In genomic region chr10:62626096-62626495, GRCh38 we compare ENCODE assay signal across 20 cellular contexts.
DNase-seq lines count a peak whose midpoint lies in the region; ATAC-seq, FAIRE-seq and TF ChIP-seq lines count a peak whose summit lies in the region.
"Had no signal": no experiment of that assay in that cellular context is flagged by ENCODE, and none has a peak within 500 bp of the region (broad histone marks: within the 10 kb centered on the region; RNA-seq: fewer than 3 reads in every experiment).

No MANE protein-coding gene starts in this region.

- ATAC-seq in IMR-90 (ENCODE audit: low read depth) (no peak), GM12878 (peak; percentile 11; the same call in 1 of the 3 replicates), gastroesophageal sphincter (no peak)
- ATAC-seq: HepG2 had no signal

- H3K4me3 ChIP-seq in BLaER1 = no peak overlapping the region
- H3K4me3 ChIP-seq in IMR-90 (ENCODE audit: insufficient read depth, low read depth, low read length) = no peak overlapping the region
- no peak overlapping the region for H3K4me3 ChIP-seq in GM12878
- H3K4me3 ChIP-seq in mesenchymal stem cell (ENCODE audit: insufficient read depth in 1 of 2, low read depth in 1 of 2, low read length in 2 of 2) = no peak overlapping the region
- H3K4me3 ChIP-seq in gastroesophageal sphincter = no peak overlapping the region
- H3K4me3 ChIP-seq: Peyer's patch had no signal

- peaks cover 8% of the 10 kb centered on the region; the same call in 1 of the 2 replicates for H3K9me3 ChIP-seq in BLaER1
- H3K9me3 ChIP-seq in IMR-90 (ENCODE audit: control insufficient read depth, insufficient read depth, low read length) = no peaks in the 10 kb centered on the region
- no peaks in the 10 kb centered on the region; the same call in 2 of the 3 replicates for H3K9me3 ChIP-seq in GM12878 (replicated peaks; ENCODE audit: control insufficient read depth, insufficient read depth, low read length)
- H3K9me3 ChIP-seq in mesenchymal stem cell (ENCODE audit: control insufficient read depth, low read length) = no peaks in the 10 kb centered on the region
- no peaks in the 10 kb centered on the region for H3K9me3 ChIP-seq in gastroesophageal sphincter
- H3K9me3 ChIP-seq: Peyer's patch had no signal

- H3K4ac ChIP-seq in IMR-90 (ENCODE audit: low read depth, low read length) (no peak overlapping the region), mesenchymal stem cell (ENCODE audit: low read depth in 1 of 2, low read length in 2 of 2) (no peak overlapping the region)

- H3K27me3 ChIP-seq in BLaER1 (no peaks in the 10 kb centered on the region), IMR-90 (ENCODE audit: control insufficient read depth, insufficient read depth, low read length) (no peaks in the 10 kb centered on the region), GM12878 (replicated peaks in 1 of 2; ENCODE audit: control insufficient read depth in 2 of 2, insufficient read depth in 2 of 2, low read length in 1 of 2) (no peaks in the 10 kb centered on the region), mesenchymal stem cell (ENCODE audit: control insufficient read depth in 1 of 2, insufficient read depth in 1 of 2, low read length in 2 of 2) (no peaks in the 10 kb centered on the region), gastroesophageal sphincter (peaks cover 3% of the 10 kb centered on the region)
- H3K27me3 ChIP-seq: Peyer's patch had no signal

- H4K20me1 ChIP-seq in BLaER1 (no peaks in the 10 kb centered on the region), IMR-90 (ENCODE audit: insufficient read depth, low read length) (no peaks in the 10 kb centered on the region), GM12878 (ENCODE audit: control insufficient read depth, insufficient read depth) (no peaks in the 10 kb centered on the region)

- RAD21 ChIA-PET in GM12878 (lab: Charles Lee; ENCODE audit: unreplicated experiment) = interaction anchor here (1.1 kb wide), 1 partner anchor 316 kb away, joined by 3 read pairs; no protein-coding TSS in a partner anchor

- TF ChIP-seq EP300 in GM12878 (IDR thresholded peaks at IDR 0.05; ENCODE audit: borderline replicate concordance in 1 of 2, control insufficient read depth in 1 of 2, low read depth in 2 of 2, low read length in 2 of 2) = no peak
- no peak for TF ChIP-seq EP300 in gastroesophageal sphincter (IDR thresholded peaks at IDR 0.05)

- H4K8ac ChIP-seq in IMR-90 (ENCODE audit: low read depth in 2 of 2, low read length in 2 of 2) (peak overlapping the region in 1 of 2 experiments; percentile 4; a peak in 1 of 4 replicates), mesenchymal stem cell (ENCODE audit: low read length) (no peak overlapping the region)

- H3K18ac ChIP-seq in IMR-90 (ENCODE audit: low read depth, low read length) = peak overlapping the region; percentile 77; the same call in 1 of the 2 replicates
- H3K18ac ChIP-seq in mesenchymal stem cell (ENCODE audit: low read depth in 1 of 2, low read length in 2 of 2) = no peak overlapping the region

- no peak for TF ChIP-seq RAD21 in IMR-90 (IDR thresholded peaks at IDR 0.05; ENCODE audit: low read length)
- no peak for TF ChIP-seq RAD21 in GM12878 (IDR thresholded peaks at IDR 0.05; ENCODE audit: insufficient read depth, low read depth, low read length)

- SMC1A ChIA-PET in GM12878 (lab: Charles Lee; ENCODE audit: uncharacterized antibody, unreplicated experiment) = interaction anchor here (1.1 to 1.7 kb wide), 5 partner anchors 12 to 192 kb away, joined by 3 to 4 read pairs (median 3); no protein-coding TSS in a partner anchor

- H2AFZ ChIP-seq in IMR-90 (replicated peaks; ENCODE audit: low read length, poor library complexity) (no peak overlapping the region), GM12878 (ENCODE audit: control insufficient read depth, low read depth, low read length) (no peak overlapping the region), mesenchymal stem cell (ENCODE audit: low read depth, low read length) (no peak overlapping the region)

- whole genome bisulfite sequencing in IMR-90 (ENCODE audit: extremely low coverage in 2 of 2, insufficient read length in 1 of 2), 2 experiments = no CpG with 5 or more reads among the region's 3 CpGs
- WGBS in GM12878 (ENCODE audit: insufficient coverage, insufficient replicate concordance, low lambda C conversion rate, missing lambda C conversion rate) = 64% methylated on average over 3 of the region's 3 CpGs
- 15% methylated on average over 1 of the region's 3 CpGs for WGBS in mesenchymal stem cell
- 52 to 59% methylated on average over 3 of the region's 3 CpGs for WGBS in gastroesophageal sphincter (ENCODE audit: low coverage in 1 of 2), 2 donors

- TF ChIP-seq CTCF in IMR-90 (conservative IDR thresholded peaks at IDR 0.05; ENCODE audit: low read depth, low read length) (no peak), GM12878 (IDR thresholded peaks at IDR 0.05 in 2 of 3, conservative IDR thresholded peaks at IDR 0.05 in 1 of 3; ENCODE audit: control insufficient read depth in 2 of 3, extremely low read depth in 1 of 3, insufficient read depth in 1 of 3, low read depth in 3 of 3, low read length in 3 of 3) (no peak), gastroesophageal sphincter (IDR thresholded peaks at IDR 0.05) (no peak)

- no peak for FAIRE-seq in GM12878 (lab: Jason Lieb, UNC)
- FAIRE-seq: HepG2 had no signal

- H3K9ac ChIP-seq in BLaER1 (no peak overlapping the region), IMR-90 (ENCODE audit: low read depth, low read length) (no peak overlapping the region), GM12878 (ENCODE audit: control insufficient read depth, insufficient read depth, low read length) (no peak overlapping the region), mesenchymal stem cell (ENCODE audit: low read length) (peak overlapping the region; percentile 7)

- TF ChIP-seq POLR2A in IMR-90 (IDR thresholded peaks at IDR 0.05; ENCODE audit: low read depth, low read length) (no peak), GM12878 (IDR thresholded peaks at IDR 0.05; ENCODE audit: low read depth, low read length) (no peak), gastroesophageal sphincter (IDR thresholded peaks at IDR 0.05) (no peak)

- in situ Hi-C loops in IMR-90 (cut with MboI; ENCODE audit: low sequenced_read_pairs) = no loop called here
- in situ Hi-C loops in GM12878 (cut with MboI) = no loop called here

- no peak overlapping the region for H3K14ac ChIP-seq in IMR-90 (replicated peaks; ENCODE audit: low read depth, low read length)
- no peak overlapping the region for H3K14ac ChIP-seq in mesenchymal stem cell (ENCODE audit: low read length in 2 of 2)

- H3K9me1 ChIP-seq in IMR-90 (ENCODE audit: insufficient read depth, low read length) = no peaks in the 10 kb centered on the region

- H3K23ac ChIP-seq in IMR-90 (ENCODE audit: low read depth, low read length) = no peak overlapping the region
- H3K23ac ChIP-seq in mesenchymal stem cell (ENCODE audit: low read length in 2 of 2) = no peak overlapping the region

- H3K79me2 ChIP-seq in GM12878 (ENCODE audit: control insufficient read depth, insufficient read depth, low read length) = no peaks in the 10 kb centered on the region

- H2BK15ac ChIP-seq in IMR-90 (ENCODE audit: low read depth, low read length) (no peak overlapping the region), mesenchymal stem cell (ENCODE audit: low read depth, poor library complexity, severe bottlenecking) (no peak overlapping the region)

- peak overlapping the region; percentile 28; the same call in 1 of the 2 replicates for H2AK5ac ChIP-seq in IMR-90 (ENCODE audit: low read depth, low read length)
- H2AK5ac ChIP-seq in mesenchymal stem cell (ENCODE audit: low read length, severe bottlenecking) = no peak overlapping the region

- H3K36me3 ChIP-seq in BLaER1 (no peaks in the 10 kb centered on the region), IMR-90 (ENCODE audit: control insufficient read depth, insufficient read depth, low read length) (no peaks in the 10 kb centered on the region), GM12878 (ENCODE audit: control insufficient read depth in 2 of 2, insufficient read depth in 2 of 2, low read length in 1 of 2) (no peaks in the 10 kb centered on the region), mesenchymal stem cell (ENCODE audit: control insufficient read depth in 1 of 2, insufficient read depth in 2 of 2, low read depth in 1 of 2, low read length in 2 of 2) (no peaks in the 10 kb centered on the region), gastroesophageal sphincter (no peaks in the 10 kb centered on the region)
- H3K36me3 ChIP-seq: Peyer's patch had no signal

- H3K27ac ChIP-seq in BLaER1 (peak overlapping the region; percentile 45; the same call in 1 of the 2 replicates), IMR-90 (ENCODE audit: insufficient read depth, low read length) (no peak overlapping the region), GM12878 (ENCODE audit: control insufficient read depth, insufficient read depth) (no peak overlapping the region), mesenchymal stem cell (ENCODE audit: low read length, poor library complexity, severe bottlenecking) (no peak overlapping the region), gastroesophageal sphincter (no peak overlapping the region)
- H3K27ac ChIP-seq: Peyer's patch had no signal

- peak overlapping the region; percentile 46 for H3K4me2 ChIP-seq in BLaER1
- no peak overlapping the region for H3K4me2 ChIP-seq in IMR-90 (ENCODE audit: low read depth, low read length)
- H3K4me2 ChIP-seq in GM12878 (ENCODE audit: control insufficient read depth, insufficient read depth) = no peak overlapping the region
- H3K4me2 ChIP-seq in mesenchymal stem cell (ENCODE audit: low read length, poor library complexity, severe bottlenecking) = no peak overlapping the region

- no peak overlapping the region for H2AK9ac ChIP-seq in IMR-90 (replicated peaks; ENCODE audit: low read depth, low read length, poor library complexity)

- H4K91ac ChIP-seq in IMR-90 (ENCODE audit: insufficient read depth, low read depth, low read length) = no peak overlapping the region
- H4K91ac ChIP-seq in mesenchymal stem cell (ENCODE audit: low read length) = no peak overlapping the region

- dilution Hi-C loops in IMR-90 (cut with HindIII; ENCODE audit: low sequenced_read_pairs, unreplicated experiment) = no loop called here

- no peaks in the 10 kb centered on the region for H3K79me1 ChIP-seq in IMR-90 (ENCODE audit: low read depth in 1 of 2, low read length in 2 of 2)
- no peaks in the 10 kb centered on the region for H3K79me1 ChIP-seq in mesenchymal stem cell (replicated peaks; ENCODE audit: low read length, poor library complexity, severe bottlenecking)

- DNase-seq in IMR-90 = no peak
- no peak for DNase-seq in GM12878 (ENCODE audit: low read depth, low spot score)
- DNase-seq in mesenchymal stem cell = no peak
- no peak for DNase-seq in GOT3 (lab: John Stamatoyannopoulos, UW)
- no peak for DNase-seq in HEK293T (ENCODE audit: extremely low spot score)
- no peak for DNase-seq in KG1 (lab: John Stamatoyannopoulos, UW)
- DNase-seq: AML-193; CD4-positive, alpha-beta memory T cell; DND-41; GF-D8; Kasumi-1; NCI-H1930; NCI-H2171 treated with DMSO at 0.1 percent for 48 hours; NCI-H510A; NCI-H82; Peyer's patch; SHP77 had no signal

- H3K4me1 ChIP-seq in BLaER1 (peaks cover 46% of the 10 kb centered on the region), IMR-90 (ENCODE audit: control insufficient read depth, insufficient read depth, low read length) (peaks cover 13% of the 10 kb centered on the region), GM12878 (ENCODE audit: control insufficient read depth, insufficient read depth, low read length) (peaks cover 3% of the 10 kb centered on the region), mesenchymal stem cell (ENCODE audit: control insufficient read depth, insufficient read depth, low read depth, low read length) (peaks cover 4% of the 10 kb centered on the region), gastroesophageal sphincter (no peaks in the 10 kb centered on the region)
- H3K4me1 ChIP-seq: Peyer's patch had no signal

- CTCF ChIA-PET in IMR-90 (lab: Yijun Ruan, JAX) = no interaction called here
- CTCF ChIA-PET in GM12878 (lab: Yijun Ruan, JAX) = interaction anchor here (1.0 to 1.7 kb wide), 2 partner anchors 11 to 13 kb away, joined by 3 to 6 read pairs; no protein-coding TSS in a partner anchor
- CTCF ChIA-PET in HEK293T (lab: Yijun Ruan, JAX) = no interaction called here

- H3K56ac ChIP-seq in IMR-90 (ENCODE audit: extremely low read depth, insufficient read depth, low read length) = no peak overlapping the region

- no peak overlapping the region for H4K5ac ChIP-seq in IMR-90 (ENCODE audit: low read depth, low read length)

- H2BK20ac ChIP-seq in IMR-90 (ENCODE audit: low read depth, low read length) = no peak overlapping the region

- H2BK120ac ChIP-seq in IMR-90 (ENCODE audit: low read depth, low read length) = no peak overlapping the region
- H2BK120ac ChIP-seq in mesenchymal stem cell (ENCODE audit: low read depth, low read length) = no peak overlapping the region

- intact Hi-C loops in IMR-90 (cut with micrococcal nuclease) = no loop called here
- intact Hi-C loops in GM12878 (cut with micrococcal nuclease; ENCODE audit: unreplicated experiment) = no loop called here

- POLR2A ChIA-PET in IMR-90 (lab: Charles Lee; ENCODE audit: unreplicated experiment) (no interaction called here), GM12878 (lab: Charles Lee) (no interaction called here), HEK293T (lab: Yijun Ruan, JAX) (no interaction called here)

- BruUV-seq in IMR-90 (replicated peaks; lab: Mats Ljungman, UMichigan) = no TSS peak
- BruUV-seq in GM12878 (replicated peaks; lab: Mats Ljungman, UMichigan) = no TSS peak

- no peak overlapping the region for H2BK5ac ChIP-seq in IMR-90 (ENCODE audit: low read depth, low read length, poor library complexity, severe bottlenecking)
- H2BK5ac ChIP-seq in mesenchymal stem cell (ENCODE audit: low read depth, low read length, poor library complexity, severe bottlenecking) = no peak overlapping the region

- no peak overlapping the region for H2BK12ac ChIP-seq in mesenchymal stem cell (ENCODE audit: low read length in 2 of 2)
